12 cellular contexts compared by ENCODE assay signal in genomic region chr5:139863361-139863760, GRCh38.
A peak's percentile ranks its signal among the peaks of the same experiment; 100 is the strongest.
DNase-seq lines count a peak whose midpoint lies in the region; ATAC-seq and TF ChIP-seq lines count a peak whose summit lies in the region.
"Had no signal": no experiment of that assay in that cellular context is flagged by ENCODE, and none has a peak within 500 bp of the region (broad histone marks: within the 10 kb centered on the region; RNA-seq: fewer than 3 reads in every experiment).

No MANE protein-coding gene starts in this region.

- H3K27me3 ChIP-seq in foreskin keratinocyte = peaks cover 11% of the 10 kb centered on the region
- H3K27me3 ChIP-seq: BLaER1 treated with 17β-estradiol and CSF1 and Interleukin-3, amounts not matched to agents 10 nM and 100 nM; cardiac muscle cell had no signal

- in situ Hi-C loops in GM13977 (cut with MboI; ENCODE audit: low pct_unique_long_range_greater_than_20kb, low sequenced_read_pairs, unreplicated experiment) = no loop called here

- H3K27ac ChIP-seq in RWPE1 (peak overlapping the region; percentile 85), foreskin keratinocyte (no peak overlapping the region), temporal lobe (ENCODE audit: low read depth, low read length) (peak overlapping the region; percentile 82)
- H3K27ac ChIP-seq: BLaER1 treated with 17β-estradiol and CSF1 and Interleukin-3, amounts not matched to agents 10 nM and 100 nM; cardiac muscle cell; neural progenitor cell had no signal

- TF ChIP-seq CTCF in RWPE1 (conservative IDR thresholded peaks at IDR 0.05; ENCODE audit: low read depth) (no peak), foreskin keratinocyte (conservative IDR thresholded peaks at IDR 0.05) (no peak), GM13977 (IDR thresholded peaks at IDR 0.05; ENCODE audit: extremely low read depth, insufficient read depth, missing control alignments) (no peak)

- peak; percentile 76 for DNase-seq in RWPE1 (ENCODE audit: low spot score)
- DNase-seq in foreskin keratinocyte = peak in 1 of 2 donors; percentile 16
- DNase-seq in medulla oblongata (ENCODE audit: extremely low spot score) = peak; percentile 87
- no peak for DNase-seq in SK-N-DZ (ENCODE audit: low spot score)
- DNase-seq in NK-92 treated with Interleukin-12 subunit alpha and Interleukin-12 subunit beta, amount 100 ng/mL, for 24 hours (lab: John Stamatoyannopoulos, UW) = no peak
- DNase-seq in GM13977 (ENCODE audit: low spot score) = no peak
- DNase-seq: NCI-H2171 treated with DMSO at 0.1 percent for 48 hours had no signal

- POLR2A ChIA-PET in RWPE1 (lab: Yijun Ruan, JAX; ENCODE audit: low non-redundant PET) = no interaction called here

- H3K4me1 ChIP-seq in foreskin keratinocyte = no peaks in the 10 kb centered on the region

- ATAC-seq in foreskin keratinocyte (peak; percentile 23), GM18511 (IDR thresholded peaks at IDR 0.05; ENCODE audit: unreplicated experiment) (no peak)

- CTCF ChIA-PET in RWPE1 (lab: Yijun Ruan, JAX) = interaction anchor here (0.7 to 2.5 kb wide), 11 partner anchors 8 to 105 kb away, joined by 3 to 20 read pairs (median 6); no protein-coding TSS in a partner anchor

Comparison
In these comparisons a context has a peak if more than half of its experiments do, and no peak if none do; other contexts are left out.
1. DNase-seq: peak in RWPE1 (single experiment) and medulla oblongata (single experiment); none in SK-N-DZ (single experiment), NK-92 treated with Interleukin-12 subunit alpha and Interleukin-12 subunit beta, amount 100 ng/mL, for 24 hours (single experiment) and GM13977 (single experiment).